Comparison of ENCODE assay signal across 8 cellular contexts in the genomic region with DNA sequence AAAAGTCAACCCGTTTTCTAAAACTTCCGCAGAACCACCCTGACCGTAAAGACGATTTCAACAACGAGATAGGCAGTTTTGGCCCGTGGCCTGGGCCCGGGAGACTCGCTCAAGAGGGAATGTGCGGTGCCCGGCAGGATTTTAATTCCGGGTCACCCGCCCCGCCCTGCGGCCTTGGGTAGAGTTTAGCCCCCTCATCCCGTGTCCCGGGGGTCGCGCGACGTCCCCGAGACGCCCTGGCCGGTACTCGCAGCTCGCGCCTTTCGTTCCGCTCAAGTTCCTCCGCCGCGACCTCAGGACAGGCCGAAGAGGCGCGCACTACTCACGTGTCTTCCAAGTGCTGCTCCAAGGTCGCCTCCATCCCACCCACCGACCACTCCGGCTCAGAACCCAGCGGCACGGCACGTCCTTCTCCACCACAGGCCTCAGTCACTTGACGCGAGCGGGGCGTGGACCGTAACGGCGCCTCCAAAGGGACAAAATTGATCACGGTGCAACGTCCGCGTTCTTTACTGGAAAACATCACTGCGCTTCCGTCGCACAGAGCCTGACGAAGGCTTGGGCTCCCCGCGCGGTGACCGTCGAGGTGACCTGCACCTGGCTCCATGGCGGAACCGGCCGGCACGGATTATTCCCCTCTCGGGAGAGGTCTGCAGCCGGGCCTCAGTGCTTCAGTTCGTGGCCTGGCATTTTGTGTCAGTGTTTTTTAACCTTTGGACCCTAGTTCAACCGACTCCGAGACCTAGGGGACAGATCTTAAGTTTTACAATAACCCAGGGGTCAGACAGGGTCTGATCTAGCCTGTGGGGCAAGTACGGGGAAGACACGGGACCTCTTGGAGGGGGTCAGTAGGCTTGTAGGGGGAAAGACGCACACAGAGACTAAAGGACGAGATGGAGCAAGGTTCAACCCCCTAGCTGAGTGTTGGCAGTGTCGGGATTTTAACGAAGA. TPM values are rescaled to one million over a fixed set of nuclear protein-coding genes. Genes with fewer than 3 reads are reported as not detected.
A peak's percentile ranks its signal among the peaks of the same experiment; 100 is the strongest.
DNase-seq lines count a peak whose midpoint lies in the region; ATAC-seq, FAIRE-seq and TF ChIP-seq lines count a peak whose summit lies in the region.

A gene (minus strand): TSS at position 435 of the 951 bp plus-strand sequence. CDS start 74 bp downstream, at position 361.

- H4K20me1 ChIP-seq in HepG2 (ENCODE audit: insufficient read depth, low read length) = no peaks in the 10 kb centered on the region

- peaks cover 21% of the 10 kb centered on the region for H3K79me2 ChIP-seq in HepG2 (ENCODE audit: insufficient read depth, low read length)

- ATAC-seq in GM19328 (IDR thresholded peaks at IDR 0.05; ENCODE audit: unreplicated experiment) (peak; percentile 83), HG03520 (IDR thresholded peaks at IDR 0.05; ENCODE audit: unreplicated experiment) (peak; percentile 87), HepG2 (peak; percentile 96)

- DNase-seq in NCI-H748 (lab: John Stamatoyannopoulos, UW; ENCODE audit: unreplicated experiment) = peak; percentile 95
- peak; percentile 92 to 96 for DNase-seq in activated CD4-positive, alpha-beta T cell treated with anti-CD3 and anti-CD28 coated beads, Interleukin-2, amount 50 U/mL, for 48 hours
- DNase-seq in dermis microvascular lymphatic vessel endothelial cell (ENCODE audit: low read depth in 2 of 2) = peak; percentile 93 to 96
- DNase-seq in HepG2 (ENCODE audit: low spot score) = peak; percentile 90
- DNase-seq in stimulated activated CD4-positive, alpha-beta T cell treated with anti-CD3 and anti-CD28 coated beads, Interleukin-4, amount 100 ng/mL, for 1 hour = peak; percentile 90

- peak within 1 kb of the TSS; percentile 91 for H3K27ac ChIP-seq in C4-2B
- peak within 1 kb of the TSS; percentile 81 for H3K27ac ChIP-seq in HepG2 (ENCODE audit: extremely low read length, insufficient read depth, low read length)

- peak within 1 kb of the TSS; percentile 93 for H3K9ac ChIP-seq in HepG2 (ENCODE audit: insufficient read depth, low read depth, low read length)

- peaks cover 24% of the 10 kb centered on the region for H3K4me1 ChIP-seq in HepG2 (ENCODE audit: insufficient read depth, low read length)

- intact Hi-C loops in HepG2 (cut with micrococcal nuclease; ENCODE audit: unreplicated experiment) = loop anchor here (2.0 kb wide), 1 partner anchor 69 kb away; a partner anchor contains a TSS

- H2AFZ ChIP-seq in HepG2 (ENCODE audit: low read length) = peak within 1 kb of the TSS; percentile 75

- TF ChIP-seq POLR2A in HepG2 (IDR thresholded peaks at IDR 0.05; ENCODE audit: insufficient read depth in 1 of 2, low read depth in 2 of 2, low read length in 2 of 2) = peak; percentile 87 to 89

- POLR2A ChIA-PET in HepG2 (lab: Yijun Ruan, JAX) = interaction anchor here (1.4 to 2.3 kb wide), 3 partner anchors 53 to 69 kb away, joined by 5 to 30 read pairs (median 9); a partner anchor contains a TSS

- H3K4me2 ChIP-seq in HepG2 (ENCODE audit: low read depth, low read length) = peak within 1 kb of the TSS; percentile 93

- TF ChIP-seq CTCF in C4-2B (conservative IDR thresholded peaks at IDR 0.05) (no peak; the same call in 1 of the 2 replicates), HepG2 (CRISPR knock-in tag; IDR thresholded peaks at IDR 0.05) (peak; percentile 37)

- H3K27me3 ChIP-seq in HepG2 (ENCODE audit: control insufficient read depth in 1 of 2, insufficient read depth in 2 of 2, low read length in 2 of 2) = no peaks in the 10 kb centered on the region; a peak in 1 of 5 replicates

- in situ Hi-C loops in HepG2 (cut with HindIII; ENCODE audit: extremely low pct_ligation_motif_present, low pct_unique_long_range_greater_than_20kb) = no loop called here

- FAIRE-seq in HepG2 (lab: Jason Lieb, UNC) = peak; percentile 78

- WGBS in HepG2 (ENCODE audit: low lambda C conversion rate) = 2% methylated on average over 40 of the region's 76 CpGs

- CTCF ChIA-PET in HepG2 (lab: Yijun Ruan, JAX; ENCODE audit: low intra/inter-chr PET ratio, low total read pairs) = interaction anchor here (1.1 kb wide), 1 partner anchor 69 kb away, joined by 3 read pairs; a partner anchor contains a TSS

- peak within 1 kb of the TSS; percentile 90 to 98 (median 92) for H3K4me3 ChIP-seq in HepG2 (replicated peaks in 1 of 3; ENCODE audit: insufficient read depth in 1 of 3, low read depth in 2 of 3, low read length in 3 of 3)

- TF ChIP-seq RAD21 in HepG2 (CRISPR knock-in tag; IDR thresholded peaks at IDR 0.05) = no peak

- peak in 1 of 2 experiments; percentile 12; a peak in 1 of 4 replicates for TF ChIP-seq EP300 in HepG2 (IDR thresholded peaks at IDR 0.05; ENCODE audit: low read depth in 2 of 2, low read length in 2 of 2)
- TF ChIP-seq EP300 in HepG2 (CRISPR knock-in tag; IDR thresholded peaks at IDR 0.05; ENCODE audit: borderline replicate concordance) = no peak

- H3K36me3 ChIP-seq in HepG2 (replicated peaks in 1 of 2; ENCODE audit: control insufficient read depth in 1 of 2, insufficient read depth in 2 of 2, low read length in 2 of 2) = peaks cover 4 to 22% of the 10 kb centered on the region in 2 experiments; a peak in 4 of 5 replicates

- H3K9me3 ChIP-seq in HepG2 (ENCODE audit: low read length) = no peaks in the 10 kb centered on the region

- BruUV-seq in HepG2 (replicated peaks; lab: Mats Ljungman, UMichigan) = TSS peak; percentile 83

TF ChIP-seq in HepG2, 621 proteins besides CTCF, POLR2A, EP300 and RAD21 (continues in another document):
- peak; percentile 84 for TF ChIP-seq NKX3-1 (CRISPR knock-in tag; IDR thresholded peaks at IDR 0.05)
- TF ChIP-seq RARA (CRISPR knock-in tag; IDR thresholded peaks at IDR 0.05) = peak; percentile 75
- TF ChIP-seq, protein P1, sequence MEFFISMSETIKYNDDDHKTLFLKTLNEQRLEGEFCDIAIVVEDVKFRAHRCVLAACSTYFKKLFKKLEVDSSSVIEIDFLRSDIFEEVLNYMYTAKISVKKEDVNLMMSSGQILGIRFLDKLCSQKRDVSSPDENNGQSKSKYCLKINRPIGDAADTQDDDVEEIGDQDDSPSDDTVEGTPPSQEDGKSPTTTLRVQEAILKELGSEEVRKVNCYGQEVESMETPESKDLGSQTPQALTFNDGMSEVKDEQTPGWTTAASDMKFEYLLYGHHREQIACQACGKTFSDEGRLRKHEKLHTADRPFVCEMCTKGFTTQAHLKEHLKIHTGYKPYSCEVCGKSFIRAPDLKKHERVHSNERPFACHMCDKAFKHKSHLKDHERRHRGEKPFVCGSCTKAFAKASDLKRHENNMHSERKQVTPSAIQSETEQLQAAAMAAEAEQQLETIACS (CRISPR knock-in tag; IDR thresholded peaks at IDR 0.05) = peak; percentile 53
- peak; percentile 77 for TF ChIP-seq KLF13 (CRISPR knock-in tag; IDR thresholded peaks at IDR 0.05)
- TF ChIP-seq ZNF570 (CRISPR knock-in tag; IDR thresholded peaks at IDR 0.05; ENCODE audit: borderline replicate concordance) = 0 out of 2 replicates have a peak, but pooled peaks have one; percentile 89
- peak; percentile 58; the same call in 1 of the 2 replicates for TF ChIP-seq DPF2 (CRISPR knock-in tag; IDR thresholded peaks at IDR 0.05; ENCODE audit: borderline replicate concordance, low read depth)
- TF ChIP-seq SNAI1 (CRISPR knock-in tag; IDR thresholded peaks at IDR 0.05; ENCODE audit: borderline replicate concordance) = no peak
- TF ChIP-seq, protein P2, sequence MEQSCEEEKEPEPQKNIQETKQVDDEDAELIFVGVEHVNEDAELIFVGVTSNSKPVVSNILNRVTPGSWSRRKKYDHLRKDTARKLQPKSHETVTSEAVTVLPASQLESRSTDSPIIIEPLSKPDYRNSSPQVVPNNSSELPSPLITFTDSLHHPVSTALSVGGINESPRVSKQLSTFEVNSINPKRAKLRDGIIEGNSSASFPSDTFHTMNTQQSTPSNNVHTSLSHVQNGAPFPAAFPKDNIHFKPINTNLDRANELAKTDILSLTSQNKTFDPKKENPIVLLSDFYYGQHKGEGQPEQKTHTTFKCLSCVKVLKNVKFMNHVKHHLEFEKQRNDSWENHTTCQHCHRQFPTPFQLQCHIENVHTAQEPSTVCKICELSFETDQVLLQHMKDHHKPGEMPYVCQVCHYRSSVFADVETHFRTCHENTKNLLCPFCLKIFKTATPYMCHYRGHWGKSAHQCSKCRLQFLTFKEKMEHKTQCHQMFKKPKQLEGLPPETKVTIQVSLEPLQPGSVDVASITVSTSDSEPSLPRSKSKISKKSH (CRISPR knock-in tag; IDR thresholded peaks at IDR 0.05; ENCODE audit: borderline replicate concordance) = peak; percentile 98
- TF ChIP-seq, protein P3, sequence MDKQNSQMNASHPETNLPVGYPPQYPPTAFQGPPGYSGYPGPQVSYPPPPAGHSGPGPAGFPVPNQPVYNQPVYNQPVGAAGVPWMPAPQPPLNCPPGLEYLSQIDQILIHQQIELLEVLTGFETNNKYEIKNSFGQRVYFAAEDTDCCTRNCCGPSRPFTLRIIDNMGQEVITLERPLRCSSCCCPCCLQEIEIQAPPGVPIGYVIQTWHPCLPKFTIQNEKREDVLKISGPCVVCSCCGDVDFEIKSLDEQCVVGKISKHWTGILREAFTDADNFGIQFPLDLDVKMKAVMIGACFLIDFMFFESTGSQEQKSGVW (CRISPR knock-in tag; IDR thresholded peaks at IDR 0.05; ENCODE audit: borderline replicate concordance) = no peak

RNA-seq across cellular contexts. Expression of the gene that starts here (rescaled TPM):
- total RNA-seq in dermis microvascular lymphatic vessel endothelial cell (69.8 and 71.4 TPM in 2 replicates), HepG2 (2016; rRNA removed; fragmentation: Illumina TruSeq; extraction: Trizol) (96.7 and 152 TPM in 2 replicates)
- total RNA-seq in HepG2 (2016; cell fraction: cytosol; rRNA removed; fragmentation: Illumina TruSeq; extraction: Trizol; ENCODE audit: low read depth) = 61.9 and 65.5 TPM in 2 replicates
- 105 and 145 TPM in 2 replicates for total RNA-seq in HepG2 (2016; cell fraction: insoluble cytoplasmic fraction; rRNA removed; fragmentation: Illumina TruSeq; extraction: Trizol)
- total RNA-seq in HepG2 (2016; cell fraction: membrane; rRNA removed; fragmentation: Illumina TruSeq; extraction: Trizol) = 96.4 and 97.4 TPM in 2 replicates
- total RNA-seq in HepG2 (2016; cell fraction: nucleus; rRNA removed; fragmentation: Illumina TruSeq; extraction: Trizol) = 46.3 and 47.2 TPM in 2 replicates
- polyA plus RNA-seq in HepG2 (2011; rRNA removed) = 346 and 400 TPM in 2 replicates
- polyA plus RNA-seq in HepG2 (2011; cell fraction: cytosol; rRNA removed) = 412 and 427 TPM in 2 replicates
- polyA plus RNA-seq in HepG2 (2011; cell fraction: nucleus; rRNA removed) = 90.6 and 96.5 TPM in 2 replicates
- 204 and 237 TPM in 2 replicates for polyA plus RNA-seq in HepG2 (2012)
- polyA plus RNA-seq in HepG2 (2016; cell fraction: cytosol; fragmentation: Illumina TruSeq; extraction: Trizol; ENCODE audit: low read depth) = 107 and 129 TPM in 2 replicates
- 246 and 265 TPM in 2 replicates for polyA plus RNA-seq in HepG2 (2016; cell fraction: insoluble cytoplasmic fraction; fragmentation: Illumina TruSeq; extraction: Trizol; ENCODE audit: low read depth)
- polyA plus RNA-seq in HepG2 (2016; cell fraction: membrane; fragmentation: Illumina TruSeq; extraction: Trizol; ENCODE audit: low read depth) = 142 and 171 TPM in 2 replicates
- 118 and 126 TPM in 2 replicates for polyA plus RNA-seq in HepG2 (2016; cell fraction: nucleus; fragmentation: Illumina TruSeq; extraction: Trizol; ENCODE audit: insufficient read depth, low read depth)
- 90.1 and 139 TPM in 2 replicates for polyA minus RNA-seq in HepG2 (2011; rRNA and poly(A)+ RNA removed; ENCODE audit: low replicate concordance)
- polyA minus RNA-seq in HepG2 (2011; cell fraction: cytosol; rRNA and poly(A)+ RNA removed) = 38.0 and 45.5 TPM in 2 replicates
- polyA minus RNA-seq in HepG2 (2011; cell fraction: nucleus; rRNA and poly(A)+ RNA removed) = 36.7 and 44.5 TPM in 2 replicates

Comparison
In these comparisons a context has a peak if more than half of its experiments do, and no peak if none do; other contexts are left out.
1. Peak in every context shown above with its lines: DNase-seq, ATAC-seq, H3K4me3 ChIP-seq and H3K27ac ChIP-seq.